In genomic region chr1:67583462-67583950, GRCh38 we compare ENCODE assay signal across 18 cellular contexts.
DNase-seq lines count a peak whose midpoint lies in the region; ATAC-seq and TF ChIP-seq lines count a peak whose summit lies in the region.
"Had no signal": no experiment of that assay in that cellular context is flagged by ENCODE, and none has a peak within 500 bp of the region (broad histone marks: within the 10 kb centered on the region; RNA-seq: fewer than 3 reads in every experiment).

No MANE protein-coding gene starts in this region.

- no peak overlapping the region for H2AK5ac ChIP-seq in trophoblast cell (ENCODE audit: low read length)

- H3K27me3 Mint-ChIP-seq in T-cell: no peaks in the 10 kb centered on the region

- peak overlapping the region; percentile 20 for H4K91ac ChIP-seq in trophoblast cell (ENCODE audit: low read depth, low read length)

- H2BK12ac ChIP-seq in trophoblast cell (ENCODE audit: low read length): peak overlapping the region; percentile 16

- intact Hi-C loops in left cardiac atrium (cut with DNase I): no loop called here
- intact Hi-C loops in cardiac septum (cut with DNase I): no loop called here
- intact Hi-C loops in PC-3 (cut with micrococcal nuclease): no loop called here

- H2BK5ac ChIP-seq in trophoblast cell (ENCODE audit: low read depth, low read length, poor library complexity): no peak overlapping the region

- POLR2A ChIA-PET in PC-3 (lab: Charles Lee; ENCODE audit: unreplicated experiment): no interaction called here
- POLR2A ChIA-PET in T-cell (lab: Charles Lee): no interaction called here

- H3K9ac ChIP-seq in trophoblast cell (ENCODE audit: low read length) (no peak overlapping the region), PC-3 (ENCODE audit: low read length) (no peak overlapping the region)
- H3K9ac ChIP-seq: BLaER1 treated with 17β-estradiol and CSF1 and Interleukin-3, amounts not matched to agents 10 nM and 100 nM had no signal

- no peak overlapping the region for H3K27ac ChIP-seq in trophoblast cell (ENCODE audit: low read depth, low read length)
- no peak overlapping the region for H3K27ac ChIP-seq in PC-3 (ENCODE audit: low read length)
- H3K27ac ChIP-seq in foreskin keratinocyte: no peak overlapping the region
- H3K27ac ChIP-seq: BLaER1 treated with 17β-estradiol and CSF1 and Interleukin-3, amounts not matched to agents 10 nM and 100 nM had no signal

- H3K4me2 ChIP-seq in trophoblast cell (ENCODE audit: low read length): no peak overlapping the region
- no peak overlapping the region for H3K4me2 ChIP-seq in PC-3 (ENCODE audit: low read length)

- no peaks in the 10 kb centered on the region for H3F3A ChIP-seq in PC-3 (ENCODE audit: low read length, unreplicated experiment)

- no peak overlapping the region for H3K4me3 Mint-ChIP-seq in T-cell
- H3K4me3 Mint-ChIP-seq: activated CD4-positive, alpha-beta memory T cell treated with anti-CD3 and anti-CD28 coated beads, Interleukin-2, amount 10 ng/mL, durations not matched to agents 7 days and 5 days; mesothelial cell of epicardium had no signal

- no peak overlapping the region for H3K4me3 ChIP-seq in trophoblast cell (ENCODE audit: low read depth, low read length)
- H3K4me3 ChIP-seq in PC-3 (ENCODE audit: low read length): no peak overlapping the region
- H3K4me3 ChIP-seq: BLaER1 treated with 17β-estradiol and CSF1 and Interleukin-3, amounts not matched to agents 10 nM and 100 nM had no signal

- H3K9me2 ChIP-seq in PC-3 (replicated peaks; ENCODE audit: low read length): no peaks in the 10 kb centered on the region

- ATAC-seq in left cardiac atrium (peak; percentile 15 to 58), PC-3 (no peak), foreskin keratinocyte (no peak), HG03565 (IDR thresholded peaks at IDR 0.05; ENCODE audit: unreplicated experiment) (no peak), T-cell (replicated peaks in 1 of 4) (no peak)

- DNase-seq in left cardiac atrium (peak; percentile 53), cardiac septum (ENCODE audit: low spot score) (no peak), fibroblast of gingiva (ENCODE audit: low read depth) (peak; percentile 62), trophoblast cell (no peak), PC-3 (no peak), foreskin keratinocyte (no peak), T-cell (no peak)
- DNase-seq: activated CD4-positive, alpha-beta memory T cell treated with anti-CD3 and anti-CD28 coated beads, Interleukin-2, amount 10 ng/mL, durations not matched to agents 7 days and 5 days; amniotic stem cell; foreskin fibroblast; HCEC 1CT; MM.1S; NCI-H2171 treated with DMSO at 0.1 percent for 48 hours; NCI-H526 treated with DMSO at 0.1 percent for 48 hours; T-helper 2 cell had no signal

- CTCF ChIA-PET in PC-3 (lab: Charles Lee): no interaction called here
- CTCF ChIA-PET in T-cell (lab: Charles Lee): no interaction called here

- H4K8ac ChIP-seq in trophoblast cell (ENCODE audit: low read depth, low read length): peak overlapping the region; percentile 12

- H4K20me1 ChIP-seq in PC-3 (ENCODE audit: low read length): no peaks in the 10 kb centered on the region
- H4K20me1 ChIP-seq: BLaER1 treated with 17β-estradiol and CSF1 and Interleukin-3, amounts not matched to agents 10 nM and 100 nM had no signal

- no CpG with 5 or more reads among the region's 2 CpGs for WGBS in trophoblast cell (ENCODE audit: extremely low coverage, insufficient coverage, insufficient read length)

- H3K4ac ChIP-seq in trophoblast cell (ENCODE audit: low read depth, low read length): no peak overlapping the region

- H3K23ac ChIP-seq in trophoblast cell (ENCODE audit: low read length): no peak overlapping the region

- H3K9me3 Mint-ChIP-seq in T-cell: no peaks in the 10 kb centered on the region
- H3K9me3 Mint-ChIP-seq: activated CD4-positive, alpha-beta memory T cell treated with anti-CD3 and anti-CD28 coated beads, Interleukin-2, amount 10 ng/mL, durations not matched to agents 7 days and 5 days; mesothelial cell of epicardium had no signal

- H3K36me3 Mint-ChIP-seq in T-cell: no peaks in the 10 kb centered on the region
- H3K36me3 Mint-ChIP-seq: mesothelial cell of epicardium had no signal

- no TSS peak for BruUV-seq in PC-3 (replicated peaks; lab: Mats Ljungman, UMichigan)

- H3K9me3 ChIP-seq in trophoblast cell (ENCODE audit: insufficient read depth, low read depth, low read length): no peaks in the 10 kb centered on the region
- H3K9me3 ChIP-seq in PC-3 (ENCODE audit: low read length): no peaks in the 10 kb centered on the region
- H3K9me3 ChIP-seq: BLaER1 treated with 17β-estradiol and CSF1 and Interleukin-3, amounts not matched to agents 10 nM and 100 nM had no signal

- H3K4me1 Mint-ChIP-seq in T-cell: no peaks in the 10 kb centered on the region
- H3K4me1 Mint-ChIP-seq: activated CD4-positive, alpha-beta memory T cell treated with anti-CD3 and anti-CD28 coated beads, Interleukin-2, amount 10 ng/mL, durations not matched to agents 7 days and 5 days had no signal

- H3K36me3 ChIP-seq in trophoblast cell (ENCODE audit: control insufficient read depth in 1 of 2, insufficient read depth in 2 of 2, low read length in 2 of 2) (no peaks in the 10 kb centered on the region), PC-3 (ENCODE audit: low read depth, low read length) (no peaks in the 10 kb centered on the region)
- H3K36me3 ChIP-seq: BLaER1 treated with 17β-estradiol and CSF1 and Interleukin-3, amounts not matched to agents 10 nM and 100 nM had no signal

- no peak overlapping the region for H3K18ac ChIP-seq in trophoblast cell (ENCODE audit: low read length)

- TF ChIP-seq CTCF in PC-3 (conservative IDR thresholded peaks at IDR 0.05; ENCODE audit: low read depth, low read length): no peak
- TF ChIP-seq CTCF in foreskin keratinocyte (conservative IDR thresholded peaks at IDR 0.05): no peak

- H3K14ac ChIP-seq in trophoblast cell (ENCODE audit: low read length): no peak overlapping the region

- peaks cover 7% of the 10 kb centered on the region for H3K79me1 ChIP-seq in trophoblast cell (ENCODE audit: low read length)

- no peak overlapping the region for H2BK120ac ChIP-seq in trophoblast cell (ENCODE audit: insufficient read depth, low read length, poor library complexity)

- H4K12ac ChIP-seq in trophoblast cell (ENCODE audit: low read depth, low read length): no peak overlapping the region

- H3K27ac Mint-ChIP-seq in T-cell: no peak overlapping the region
- H3K27ac Mint-ChIP-seq: activated CD4-positive, alpha-beta memory T cell treated with anti-CD3 and anti-CD28 coated beads, Interleukin-2, amount 10 ng/mL, durations not matched to agents 7 days and 5 days; mesothelial cell of epicardium had no signal

- H3K4me1 ChIP-seq in trophoblast cell (ENCODE audit: control insufficient read depth in 1 of 2, insufficient read depth in 2 of 2, low read length in 2 of 2) (peaks cover 23 to 24% of the 10 kb centered on the region in 2 experiments), PC-3 (ENCODE audit: insufficient read depth, low read length) (peaks cover 6% of the 10 kb centered on the region), foreskin keratinocyte (no peaks in the 10 kb centered on the region)

- H2AFZ ChIP-seq in trophoblast cell (ENCODE audit: insufficient read depth, low read length, poor library complexity) (no peak overlapping the region), PC-3 (ENCODE audit: low read length) (no peak overlapping the region)

- H3K27me3 ChIP-seq in trophoblast cell (ENCODE audit: insufficient read depth, low read length) (no peaks in the 10 kb centered on the region), PC-3 (ENCODE audit: low read length) (no peaks in the 10 kb centered on the region), foreskin keratinocyte (no peaks in the 10 kb centered on the region)
- H3K27me3 ChIP-seq: BLaER1 treated with 17β-estradiol and CSF1 and Interleukin-3, amounts not matched to agents 10 nM and 100 nM had no signal

- H3K79me2 ChIP-seq in trophoblast cell (ENCODE audit: control insufficient read depth, insufficient read depth, low read length, poor library complexity) (no peaks in the 10 kb centered on the region), PC-3 (ENCODE audit: low read length) (no peaks in the 10 kb centered on the region)

Comparison
In these comparisons a context has a peak if more than half of its experiments do, and no peak if none do; other contexts are left out.
1. DNase-seq: peak in left cardiac atrium (single experiment) and fibroblast of gingiva (single experiment); none in cardiac septum (single experiment), trophoblast cell (0 of 2), PC-3 (single experiment), foreskin keratinocyte (0 of 2) and T-cell (0 of 34).
2. ATAC-seq: peak in left cardiac atrium (2 of 2); none in PC-3 (single experiment), foreskin keratinocyte (single experiment), HG03565 (single experiment) and T-cell (0 of 4).